Comparison of ENCODE assay signal across 29 cellular contexts in the genomic region with DNA sequence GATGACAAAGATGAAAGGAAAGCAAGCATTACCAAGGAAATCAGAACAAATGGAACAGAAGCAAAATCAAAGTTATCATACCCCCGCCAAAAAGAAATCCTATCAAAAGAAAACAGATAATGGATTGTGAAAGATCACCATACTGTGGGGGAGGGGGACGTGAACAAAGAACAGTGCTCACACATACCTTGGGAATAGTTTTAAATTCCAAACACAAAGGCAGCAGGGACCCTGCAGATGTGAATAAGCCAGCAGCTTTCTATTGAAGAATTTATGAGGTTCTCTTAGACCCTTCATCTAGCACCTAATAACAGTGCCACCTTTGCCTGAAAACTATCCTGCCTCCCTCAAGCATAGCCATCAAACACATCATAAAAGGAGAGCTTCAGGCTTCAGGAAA.
DNase-seq lines count a peak whose midpoint lies in the region; ATAC-seq and TF ChIP-seq lines count a peak whose summit lies in the region.
"Had no signal": no experiment of that assay in that cellular context is flagged by ENCODE, and none has a peak within 500 bp of the region (broad histone marks: within the 10 kb centered on the region; RNA-seq: fewer than 3 reads in every experiment).

No MANE protein-coding gene starts in this region.

- H3K36me3 Mint-ChIP-seq in glutamatergic neuron (ENCODE audit: unreplicated experiment): no peaks in the 10 kb centered on the region
- H3K36me3 Mint-ChIP-seq: CD4-positive, CD25-positive, alpha-beta regulatory T cell had no signal

- H3K4me1 ChIP-seq in HUES64 (ENCODE audit: insufficient read depth, low read length) (peaks cover 50% of the 10 kb centered on the region), mesodermal cell (ENCODE audit: control insufficient read depth, insufficient read depth, low read length, poor library complexity, severe bottlenecking) (peaks cover 32% of the 10 kb centered on the region), prostate gland (replicated peaks) (no peaks in the 10 kb centered on the region)
- H3K4me1 ChIP-seq: parathyroid adenoma had no signal

- H3K4me3 ChIP-seq in HUES64 (ENCODE audit: low read length) (peak overlapping the region; percentile 26), mesodermal cell (ENCODE audit: extremely low read depth, insufficient read depth, low read length, poor library complexity, severe bottlenecking) (no peak overlapping the region), prostate gland (no peak overlapping the region)
- H3K4me3 ChIP-seq: K562, MG63, right lobe of liver, thoracic aorta had no signal

- H3K27me3 Mint-ChIP-seq in glutamatergic neuron (ENCODE audit: unreplicated experiment): no peaks in the 10 kb centered on the region

- H3K9me3 Mint-ChIP-seq in glutamatergic neuron (ENCODE audit: unreplicated experiment): peaks cover 2% of the 10 kb centered on the region

- H3K27ac ChIP-seq in HUES64 (ENCODE audit: low read depth, low read length) (peak overlapping the region; percentile 98), mesodermal cell (ENCODE audit: low read depth, low read length, severe bottlenecking) (peak overlapping the region; percentile 81), prostate gland (no peak overlapping the region)
- H3K27ac ChIP-seq: parathyroid adenoma, right lobe of liver, thoracic aorta had no signal

- H3K27ac Mint-ChIP-seq in glutamatergic neuron (ENCODE audit: unreplicated experiment): peak overlapping the region; percentile 75
- H3K27ac Mint-ChIP-seq: CD4-positive, CD25-positive, alpha-beta regulatory T cell; memory B cell; naive thymus-derived CD4-positive, alpha-beta T cell had no signal

- H3K27me3 ChIP-seq in HUES64 (ENCODE audit: insufficient read depth, low read length) (no peaks in the 10 kb centered on the region), prostate gland (replicated peaks; ENCODE audit: insufficient read depth) (no peaks in the 10 kb centered on the region)
- H3K27me3 ChIP-seq: MG63, right lobe of liver had no signal

- WGBS in HUES64: no CpG with 5 or more reads among the region's 2 CpGs
- WGBS in mesodermal cell (ENCODE audit: insufficient coverage in 2 of 2), 2 experiments: 40% methylated on average over 1 of the region's 2 CpGs; no CpG with 5 or more reads in 1 of the 2 experiments
- WGBS in prostate gland: 14% methylated on average over 2 of the region's 2 CpGs

- no peak for TF ChIP-seq POLR2A in prostate gland (IDR thresholded peaks at IDR 0.05)

- ATAC-seq in HG02885 (IDR thresholded peaks at IDR 0.05; ENCODE audit: poor library complexity, unreplicated experiment): no peak
- no peak for ATAC-seq in SK-N-SH treated with all-trans-retinoic acid at 6 μM for 48 hours
- ATAC-seq: K562; left colon; naive thymus-derived CD4-positive, alpha-beta T cell had no signal

- H3K4me1 Mint-ChIP-seq in glutamatergic neuron (ENCODE audit: low read depth, unreplicated experiment): peaks cover 21% of the 10 kb centered on the region
- H3K4me1 Mint-ChIP-seq: CD4-positive, CD25-positive, alpha-beta regulatory T cell; memory B cell had no signal

- H3K4me3 Mint-ChIP-seq in glutamatergic neuron (ENCODE audit: unreplicated experiment): peak overlapping the region; percentile 15
- H3K4me3 Mint-ChIP-seq: CD4-positive, CD25-positive, alpha-beta regulatory T cell; memory B cell had no signal

- intact Hi-C loops in prostate gland (cut with DNase I): no loop called here

- H3K36me3 ChIP-seq in HUES64 (ENCODE audit: insufficient read depth, low read length) (peaks cover 4% of the 10 kb centered on the region; the same call in 1 of the 2 replicates), mesodermal cell (ENCODE audit: control insufficient read depth, insufficient read depth, low read length) (no peaks in the 10 kb centered on the region), prostate gland (no peaks in the 10 kb centered on the region)
- H3K36me3 ChIP-seq: MG63, right lobe of liver, thoracic aorta had no signal

- H3K9ac ChIP-seq in HUES64 (ENCODE audit: low read depth, low read length): peak overlapping the region; percentile 90
- H3K9ac ChIP-seq: parathyroid adenoma had no signal

- H3K9me3 ChIP-seq in HUES64 (ENCODE audit: insufficient read depth, low read depth, low read length) (peaks cover 12% of the 10 kb centered on the region), mesodermal cell (ENCODE audit: control insufficient read depth, low read length) (peaks cover 43% of the 10 kb centered on the region), prostate gland (no peaks in the 10 kb centered on the region)
- H3K9me3 ChIP-seq: MG63, right lobe of liver, thoracic aorta had no signal

- no peak for DNase-seq in glutamatergic neuron
- no peak for DNase-seq in T-helper 9 cell
- DNase-seq in prostate gland (ENCODE audit: low spot score): no peak
- DNase-seq: activated CD4-positive, alpha-beta T cell treated with anti-CD3 and anti-CD28 coated beads, Interleukin-2, amount 50 U/mL, for 48 hours; activated CD4-positive, CD25-positive, alpha-beta regulatory T cell; activated CD8-positive, alpha-beta memory T cell treated with anti-CD3 and anti-CD28 coated beads, Interleukin-2, amount 50 U/mL, for 48 hours; activated effector memory CD4-positive, alpha-beta T cell treated with anti-CD3 and anti-CD28 coated beads, Interleukin-2, amount 50 U/mL, for 16 hours; activated naive CD8-positive, alpha-beta T cell treated with anti-CD3 and anti-CD28 coated beads, Interleukin-2, amount 10 ng/mL, durations not matched to agents 7 days and 5 days; CD4-positive, CD25-positive, alpha-beta regulatory T cell; effector CD4-positive, alpha-beta T cell; EL; foreskin melanocyte; left colon; MG63; naive thymus-derived CD4-positive, alpha-beta T cell; NCI-H1417 treated with DMSO at 0.1 percent for 48 hours; NCI-H446; NCI-H82; right lobe of liver; stimulated activated naive CD4-positive, alpha-beta T cell treated with Interleukin-2 at 50 U/mL for 16 hours; T1000 had no signal

- TF ChIP-seq CTCF in glutamatergic neuron (IDR thresholded peaks at IDR 0.05; ENCODE audit: partially characterized antibody, unreplicated experiment) (no peak), prostate gland (IDR thresholded peaks at IDR 0.05) (no peak)

TF ChIP-seq in SK-N-SH treated with all-trans-retinoic acid at 6 μM for 48 hours, 23 proteins besides CTCF, POLR2A, EP300 and RAD21:
- no peak for TF ChIP-seq ESRRG (CRISPR knock-in tag; IDR thresholded peaks at IDR 0.05)
- no peak for TF ChIP-seq SNAI2 (CRISPR knock-in tag; IDR thresholded peaks at IDR 0.05)
- no peak for TF ChIP-seq ZNF565 (CRISPR knock-in tag; conservative IDR thresholded peaks at IDR 0.05; ENCODE audit: low read depth)
- no peak for TF ChIP-seq PATZ1 (CRISPR knock-in tag; IDR thresholded peaks at IDR 0.05; ENCODE audit: borderline replicate concordance)
- TF ChIP-seq TCF4 (CRISPR knock-in tag; IDR thresholded peaks at IDR 0.05; ENCODE audit: borderline replicate concordance): no peak
- TF ChIP-seq TSHZ2 (CRISPR knock-in tag; IDR thresholded peaks at IDR 0.05): no peak
- no peak for TF ChIP-seq PPARA (CRISPR knock-in tag; IDR thresholded peaks at IDR 0.05; ENCODE audit: borderline replicate concordance)

Comparison
In these comparisons a context has a peak if more than half of its experiments do, and no peak if none do; other contexts are left out.
1. H3K27ac ChIP-seq: peak in HUES64 (single experiment) and mesodermal cell (single experiment); none in prostate gland (0 of 2).